Comparison of ENCODE assay signal across 8 cellular contexts in the genomic region with DNA sequence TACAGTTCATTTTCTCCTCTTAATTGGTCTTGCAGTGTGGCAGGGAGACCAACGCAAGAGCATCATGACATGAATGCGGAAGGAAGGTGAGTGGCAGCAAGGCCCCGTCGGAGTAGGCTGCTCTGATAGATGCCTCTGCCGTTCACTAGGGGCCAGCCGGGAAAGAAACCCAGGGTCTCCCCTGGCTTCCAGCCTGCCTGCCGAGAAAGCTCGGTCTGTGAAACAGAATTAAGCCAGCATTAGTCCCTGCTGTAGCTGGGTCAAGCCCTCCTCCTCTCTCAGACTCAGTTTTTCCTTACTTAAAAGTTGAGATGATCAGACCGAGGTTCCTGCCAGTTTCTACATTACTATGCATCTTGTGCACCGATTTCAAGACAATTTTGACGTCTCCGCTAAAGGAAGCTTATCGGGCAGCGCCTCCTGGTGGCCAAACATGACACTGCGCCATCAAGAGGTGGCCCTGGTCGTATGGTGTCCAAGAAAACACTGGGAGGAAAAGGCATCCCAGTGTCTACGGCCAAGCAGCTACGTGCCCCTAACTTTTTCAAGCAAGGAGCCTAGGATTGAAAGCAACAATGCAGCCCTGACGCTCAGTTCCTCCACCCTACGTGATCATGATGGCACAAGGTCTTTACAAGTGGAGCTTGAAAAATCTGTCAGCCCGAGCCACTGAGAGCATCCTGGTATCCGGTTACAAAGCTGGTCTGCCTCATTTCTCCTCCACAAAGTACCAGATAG.
A peak's percentile ranks its signal among the peaks of the same experiment; 100 is the strongest.
DNase-seq lines count a peak whose midpoint lies in the region; ATAC-seq and TF ChIP-seq lines count a peak whose summit lies in the region.

No MANE protein-coding gene starts in this region.

- H4K20me1 ChIP-seq in DND-41 (ENCODE audit: insufficient read depth, low read length): no peaks in the 10 kb centered on the region

- H3K36me3 ChIP-seq in DND-41 (ENCODE audit: insufficient read depth, low read length) (no peaks in the 10 kb centered on the region), lung (ENCODE audit: control insufficient read depth in 2 of 2, insufficient read depth in 2 of 2, low read length in 2 of 2) (no peaks in the 10 kb centered on the region)

- no peak overlapping the region for H3K4me3 ChIP-seq in DND-41 (ENCODE audit: low read depth in 1 of 2, low read length in 2 of 2)
- H3K4me3 ChIP-seq in lung: no peak overlapping the region

- no peak overlapping the region for H2AFZ ChIP-seq in DND-41 (ENCODE audit: low read depth, low read length)

- H3K79me2 ChIP-seq in DND-41 (ENCODE audit: insufficient read depth, low read length): no peaks in the 10 kb centered on the region

- WGBS in lung, 2 donors: 8 to 10% methylated on average over 22 of the region's 22 CpGs

- H3K27me3 ChIP-seq in DND-41 (ENCODE audit: insufficient read depth, low read length, poor library complexity) (no peaks in the 10 kb centered on the region), lung (ENCODE audit: control insufficient read depth, insufficient read depth) (peaks cover 3% of the 10 kb centered on the region)

- CTCF ChIA-PET in activated CD4-positive, alpha-beta memory T cell treated with anti-CD3 and anti-CD28 coated beads, Interleukin-2, amount 10 ng/mL, durations not matched to agents 7 days and 5 days (lab: Charles Lee): interaction anchor here (0.5 to 3.6 kb wide), 18 partner anchors 9 to 1711 kb away, joined by 3 to 30 read pairs (median 4); no protein-coding TSS in a partner anchor

- H3K27me3 Mint-ChIP-seq in activated CD4-positive, alpha-beta memory T cell treated with anti-CD3 and anti-CD28 coated beads, Interleukin-2, amount 10 ng/mL, durations not matched to agents 7 days and 5 days: no peaks in the 10 kb centered on the region

- H3K27ac Mint-ChIP-seq in activated CD4-positive, alpha-beta memory T cell treated with anti-CD3 and anti-CD28 coated beads, Interleukin-2, amount 10 ng/mL, durations not matched to agents 7 days and 5 days: no peak overlapping the region

- no peaks in the 10 kb centered on the region for H3K36me3 Mint-ChIP-seq in activated CD4-positive, alpha-beta memory T cell treated with anti-CD3 and anti-CD28 coated beads, Interleukin-2, amount 10 ng/mL, durations not matched to agents 7 days and 5 days (ENCODE audit: low read depth)

- H3K9me3 Mint-ChIP-seq in activated CD4-positive, alpha-beta memory T cell treated with anti-CD3 and anti-CD28 coated beads, Interleukin-2, amount 10 ng/mL, durations not matched to agents 7 days and 5 days: no peaks in the 10 kb centered on the region

- H3K4me1 ChIP-seq in DND-41 (ENCODE audit: insufficient read depth, low read length) (peaks cover 5% of the 10 kb centered on the region), lung (ENCODE audit: control insufficient read depth in 2 of 2, insufficient read depth in 2 of 2, low read length in 2 of 2) (no peaks in the 10 kb centered on the region)

- ATAC-seq in DND-41 (ENCODE audit: insufficient read depth, low read depth): peak; percentile 88
- ATAC-seq in HG02870 (IDR thresholded peaks at IDR 0.05; ENCODE audit: unreplicated experiment): peak; percentile 55
- ATAC-seq in lung (ENCODE audit: insufficient read depth, low FRiP score): no peak
- ATAC-seq in GM18870 (IDR thresholded peaks at IDR 0.05; ENCODE audit: unreplicated experiment): no peak

- POLR2A ChIA-PET in activated CD4-positive, alpha-beta memory T cell treated with anti-CD3 and anti-CD28 coated beads, Interleukin-2, amount 10 ng/mL, durations not matched to agents 7 days and 5 days (lab: Charles Lee): no interaction called here

- DNase-seq in DND-41 (peak; percentile 77), NCI-H460 (ENCODE audit: extremely low read depth, low read depth) (peak; percentile 70), ecto neural progenitor cell (ENCODE audit: low spot score) (peak; percentile 94), lung (ENCODE audit: low spot score) (peak; percentile 66)
- peak; percentile 75 for DNase-seq in activated CD4-positive, alpha-beta memory T cell treated with anti-CD3 and anti-CD28 coated beads, Interleukin-2, amount 10 ng/mL, durations not matched to agents 7 days and 5 days
- peak; percentile 66 for DNase-seq in stimulated activated CD8-positive, alpha-beta memory T cell treated with anti-CD3 and anti-CD28 coated beads, Interleukin-12 subunit alpha, Interleukin-12 subunit beta, amount 100 ng/mL, for 1 hour (ENCODE audit: low read depth)

- no peak overlapping the region for H3K4me2 ChIP-seq in DND-41 (ENCODE audit: insufficient read depth, low read length)

- no peak overlapping the region for H3K27ac ChIP-seq in DND-41 (ENCODE audit: low read length)
- H3K27ac ChIP-seq in lung (ENCODE audit: low read depth in 1 of 2, low read length in 1 of 2): no peak overlapping the region

- no peak overlapping the region for H3K9ac ChIP-seq in DND-41 (ENCODE audit: low read depth, low read length)

- peak; percentile 100 for TF ChIP-seq CTCF in DND-41 (IDR thresholded peaks at IDR 0.05; ENCODE audit: borderline replicate concordance, extremely low read depth, low read length, poor library complexity, severe bottlenecking)
- TF ChIP-seq CTCF in lung (IDR thresholded peaks at IDR 0.05; ENCODE audit: control extremely low read depth, extremely low read depth): peak; percentile 94

- no peaks in the 10 kb centered on the region for H3K4me1 Mint-ChIP-seq in activated CD4-positive, alpha-beta memory T cell treated with anti-CD3 and anti-CD28 coated beads, Interleukin-2, amount 10 ng/mL, durations not matched to agents 7 days and 5 days

- no peak overlapping the region for H3K4me3 Mint-ChIP-seq in activated CD4-positive, alpha-beta memory T cell treated with anti-CD3 and anti-CD28 coated beads, Interleukin-2, amount 10 ng/mL, durations not matched to agents 7 days and 5 days

- H3K9me3 ChIP-seq in DND-41 (ENCODE audit: insufficient read depth, low read length, severe bottlenecking) (no peaks in the 10 kb centered on the region), lung (ENCODE audit: control insufficient read depth in 2 of 2, insufficient read depth in 1 of 2, low read length in 1 of 2) (no peaks in the 10 kb centered on the region)

Comparison
In these comparisons a context has a peak if more than half of its experiments do, and no peak if none do; other contexts are left out.
1. ATAC-seq: peak in DND-41 (single experiment) and HG02870 (single experiment); none in lung (single experiment) and GM18870 (single experiment).
2. Peak in every context shown above with its lines, with median percentiles within 50 percentile points of each other: DNase-seq.